1 cellular context compared by ENCODE assay signal in the genomic region with DNA sequence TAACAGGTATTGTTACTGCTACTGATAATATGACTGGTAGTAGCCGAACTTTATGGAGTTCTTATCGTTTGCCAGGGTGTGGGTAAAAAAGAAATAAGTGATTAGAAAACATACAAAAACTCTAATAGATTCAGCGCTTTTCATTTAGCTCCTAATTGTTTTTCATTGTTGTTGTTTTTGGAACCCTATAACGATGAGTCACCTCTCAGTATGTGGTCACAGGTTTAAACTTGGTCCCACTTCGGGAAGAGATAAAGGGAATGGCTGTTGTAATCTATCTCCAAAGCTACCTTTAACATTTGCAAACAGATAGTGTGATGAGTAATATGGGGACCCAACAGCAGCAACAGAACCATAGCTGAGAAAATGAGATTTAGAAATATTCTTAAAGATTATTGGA.
TF ChIP-seq lines count a peak whose summit lies in the region.

No MANE protein-coding gene starts in this region.

TF ChIP-seq in HEK293, 187 proteins besides CTCF, POLR2A, EP300 and RAD21 (continued from another document and continues in another):
- TF ChIP-seq KLF8 (tag by site-specific recombination; IDR thresholded peaks at IDR 0.05), result peak; percentile 72
- TF ChIP-seq ZNF621 (tag by site-specific recombination; IDR thresholded peaks at IDR 0.05), result no peak
- peak; percentile 66; the same call in 1 of the 2 replicates for TF ChIP-seq ZEB2 (tag by site-specific recombination; IDR thresholded peaks at IDR 0.05)
- TF ChIP-seq, protein P1, sequence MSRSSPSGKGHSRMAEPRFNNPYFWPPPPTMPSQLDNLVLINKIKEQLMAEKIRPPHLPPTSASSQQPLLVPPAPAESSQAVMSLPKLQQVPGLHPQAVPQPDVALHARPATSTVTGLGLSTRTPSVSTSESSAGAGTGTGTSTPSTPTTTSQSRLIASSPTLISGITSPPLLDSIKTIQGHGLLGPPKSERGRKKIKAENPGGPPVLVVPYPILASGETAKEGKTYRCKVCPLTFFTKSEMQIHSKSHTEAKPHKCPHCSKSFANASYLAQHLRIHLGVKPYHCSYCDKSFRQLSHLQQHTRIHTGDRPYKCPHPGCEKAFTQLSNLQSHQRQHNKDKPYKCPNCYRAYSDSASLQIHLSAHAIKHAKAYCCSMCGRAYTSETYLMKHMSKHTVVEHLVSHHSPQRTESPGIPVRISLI (tag by site-specific recombination; IDR thresholded peaks at IDR 0.05), result peak; percentile 89
- no peak for TF ChIP-seq ZNF292 (tag by site-specific recombination; IDR thresholded peaks at IDR 0.05; ENCODE audit: borderline replicate concordance, low read depth)
- TF ChIP-seq ZNF202 (tag by site-specific recombination; IDR thresholded peaks at IDR 0.05; ENCODE audit: borderline replicate concordance), result no peak
- no peak for TF ChIP-seq TRIM28 (IDR thresholded peaks at IDR 0.05; ENCODE audit: borderline replicate concordance, low read length)
- TF ChIP-seq ZFP41 (tag by site-specific recombination; IDR thresholded peaks at IDR 0.05; ENCODE audit: borderline replicate concordance), result no peak
- TF ChIP-seq ZNF501 (tag by site-specific recombination; IDR thresholded peaks at IDR 0.05), result peak; percentile 47; the same call in 1 of the 2 replicates
- TF ChIP-seq SP7 (tag by site-specific recombination; IDR thresholded peaks at IDR 0.05), result peak; percentile 77
- peak; percentile 55; the same call in 1 of the 2 replicates for TF ChIP-seq ZNF184 (tag by site-specific recombination; IDR thresholded peaks at IDR 0.05)
- peak; percentile 72 for TF ChIP-seq ZNF843 (tag by site-specific recombination; IDR thresholded peaks at IDR 0.05)
- TF ChIP-seq, protein P2, sequence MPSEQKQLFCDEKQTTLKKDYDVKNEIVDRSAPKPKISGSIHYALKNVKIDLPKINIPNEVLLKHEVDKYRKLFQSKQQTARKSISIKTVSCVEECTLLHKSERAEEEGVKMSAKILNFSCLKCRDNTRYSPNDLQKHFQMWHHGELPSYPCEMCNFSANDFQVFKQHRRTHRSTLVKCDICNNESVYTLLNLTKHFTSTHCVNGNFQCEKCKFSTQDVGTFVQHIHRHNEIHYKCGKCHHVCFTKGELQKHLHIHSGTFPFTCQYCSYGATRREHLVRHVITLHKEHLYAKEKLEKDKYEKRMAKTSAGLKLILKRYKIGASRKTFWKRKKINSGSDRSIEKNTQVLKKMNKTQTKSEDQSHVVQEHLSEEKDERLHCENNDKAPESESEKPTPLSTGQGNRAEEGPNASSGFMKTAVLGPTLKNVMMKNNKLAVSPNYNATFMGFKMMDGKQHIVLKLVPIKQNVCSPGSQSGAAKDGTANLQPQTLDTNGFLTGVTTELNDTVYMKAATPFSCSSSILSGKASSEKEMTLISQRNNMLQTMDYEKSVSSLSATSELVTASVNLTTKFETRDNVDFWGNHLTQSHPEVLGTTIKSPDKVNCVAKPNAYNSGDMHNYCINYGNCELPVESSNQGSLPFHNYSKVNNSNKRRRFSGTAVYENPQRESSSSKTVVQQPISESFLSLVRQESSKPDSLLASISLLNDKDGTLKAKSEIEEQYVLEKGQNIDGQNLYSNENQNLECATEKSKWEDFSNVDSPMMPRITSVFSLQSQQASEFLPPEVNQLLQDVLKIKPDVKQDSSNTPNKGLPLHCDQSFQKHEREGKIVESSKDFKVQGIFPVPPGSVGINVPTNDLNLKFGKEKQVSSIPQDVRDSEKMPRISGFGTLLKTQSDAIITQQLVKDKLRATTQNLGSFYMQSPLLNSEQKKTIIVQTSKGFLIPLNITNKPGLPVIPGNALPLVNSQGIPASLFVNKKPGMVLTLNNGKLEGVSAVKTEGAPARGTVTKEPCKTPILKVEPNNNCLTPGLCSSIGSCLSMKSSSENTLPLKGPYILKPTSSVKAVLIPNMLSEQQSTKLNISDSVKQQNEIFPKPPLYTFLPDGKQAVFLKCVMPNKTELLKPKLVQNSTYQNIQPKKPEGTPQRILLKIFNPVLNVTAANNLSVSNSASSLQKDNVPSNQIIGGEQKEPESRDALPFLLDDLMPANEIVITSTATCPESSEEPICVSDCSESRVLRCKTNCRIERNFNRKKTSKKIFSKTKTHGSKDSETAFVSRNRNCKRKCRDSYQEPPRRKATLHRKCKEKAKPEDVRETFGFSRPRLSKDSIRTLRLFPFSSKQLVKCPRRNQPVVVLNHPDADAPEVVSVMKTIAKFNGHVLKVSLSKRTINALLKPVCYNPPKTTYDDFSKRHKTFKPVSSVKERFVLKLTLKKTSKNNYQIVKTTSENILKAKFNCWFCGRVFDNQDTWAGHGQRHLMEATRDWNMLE (tag by site-specific recombination; conservative IDR thresholded peaks at IDR 0.05; ENCODE audit: low read depth), result peak; percentile 49; the same call in 1 of the 2 replicates
- peak; percentile 34; the same call in 1 of the 2 replicates for TF ChIP-seq ZBTB17 (tag by site-specific recombination; IDR thresholded peaks at IDR 0.05)
- peak; percentile 34; the same call in 1 of the 2 replicates for TF ChIP-seq OVOL3 (tag by site-specific recombination; IDR thresholded peaks at IDR 0.05)
- TF ChIP-seq KLF16 (tag by site-specific recombination; IDR thresholded peaks at IDR 0.05), result 0 out of 2 replicates have a peak, but pooled peaks have one; percentile 8
- TF ChIP-seq WT1 (tag by site-specific recombination; IDR thresholded peaks at IDR 0.05), result peak; percentile 44; the same call in 1 of the 2 replicates
- TF ChIP-seq, protein P3, sequence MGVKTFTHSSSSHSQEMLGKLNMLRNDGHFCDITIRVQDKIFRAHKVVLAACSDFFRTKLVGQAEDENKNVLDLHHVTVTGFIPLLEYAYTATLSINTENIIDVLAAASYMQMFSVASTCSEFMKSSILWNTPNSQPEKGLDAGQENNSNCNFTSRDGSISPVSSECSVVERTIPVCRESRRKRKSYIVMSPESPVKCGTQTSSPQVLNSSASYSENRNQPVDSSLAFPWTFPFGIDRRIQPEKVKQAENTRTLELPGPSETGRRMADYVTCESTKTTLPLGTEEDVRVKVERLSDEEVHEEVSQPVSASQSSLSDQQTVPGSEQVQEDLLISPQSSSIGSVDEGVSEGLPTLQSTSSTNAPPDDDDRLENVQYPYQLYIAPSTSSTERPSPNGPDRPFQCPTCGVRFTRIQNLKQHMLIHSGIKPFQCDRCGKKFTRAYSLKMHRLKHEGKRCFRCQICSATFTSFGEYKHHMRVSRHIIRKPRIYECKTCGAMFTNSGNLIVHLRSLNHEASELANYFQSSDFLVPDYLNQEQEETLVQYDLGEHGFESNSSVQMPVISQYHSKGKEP (tag by site-specific recombination; IDR thresholded peaks at IDR 0.05), result peak; percentile 55; the same call in 1 of the 2 replicates
- no peak for TF ChIP-seq ZNF658 (tag by site-specific recombination; IDR thresholded peaks at IDR 0.05)
- TF ChIP-seq ZNF2 (tag by site-specific recombination; IDR thresholded peaks at IDR 0.05), result 0 out of 2 replicates have a peak, but pooled peaks have one; percentile 41
- TF ChIP-seq TCF7L2 (IDR thresholded peaks at IDR 0.05; ENCODE audit: borderline replicate concordance, low read depth, low read length), result no peak
- no peak for TF ChIP-seq ZNF16 (tag by site-specific recombination; IDR thresholded peaks at IDR 0.05; ENCODE audit: low read depth)
- TF ChIP-seq ZNF664 (tag by site-specific recombination; IDR thresholded peaks at IDR 0.05), result no peak
- TF ChIP-seq ZNF623 (tag by site-specific recombination; IDR thresholded peaks at IDR 0.05), result peak; percentile 9; the same call in 1 of the 2 replicates
- TF ChIP-seq ZNF529 (tag by site-specific recombination; IDR thresholded peaks at IDR 0.05; ENCODE audit: insufficient replicate concordance), result peak; percentile 19
- TF ChIP-seq ZNF560 (tag by site-specific recombination; IDR thresholded peaks at IDR 0.05; ENCODE audit: borderline replicate concordance), result no peak
- peak; percentile 37; the same call in 1 of the 2 replicates for TF ChIP-seq GLI2 (tag by site-specific recombination; IDR thresholded peaks at IDR 0.05; ENCODE audit: borderline replicate concordance, low read depth)
- TF ChIP-seq ZNF792 (tag by site-specific recombination; IDR thresholded peaks at IDR 0.05), result no peak
- TF ChIP-seq ZNF335 (tag by site-specific recombination; conservative IDR thresholded peaks at IDR 0.05), result 0 out of 2 replicates have a peak, but pooled peaks have one; percentile 19
- no peak for TF ChIP-seq ZNF114 (tag by site-specific recombination; IDR thresholded peaks at IDR 0.05)
- TF ChIP-seq GLIS1 (tag by site-specific recombination; IDR thresholded peaks at IDR 0.05), result peak; percentile 85
- TF ChIP-seq PRDM1 (tag by site-specific recombination; IDR thresholded peaks at IDR 0.05), result 0 out of 2 replicates have a peak, but pooled peaks have one; percentile 37
- TF ChIP-seq ZFP3 (tag by site-specific recombination; IDR thresholded peaks at IDR 0.05; ENCODE audit: low read depth), result no peak
- TF ChIP-seq ZNF37A (tag by site-specific recombination; IDR thresholded peaks at IDR 0.05), result 0 out of 2 replicates have a peak, but pooled peaks have one; percentile 65
- TF ChIP-seq, protein P4, sequence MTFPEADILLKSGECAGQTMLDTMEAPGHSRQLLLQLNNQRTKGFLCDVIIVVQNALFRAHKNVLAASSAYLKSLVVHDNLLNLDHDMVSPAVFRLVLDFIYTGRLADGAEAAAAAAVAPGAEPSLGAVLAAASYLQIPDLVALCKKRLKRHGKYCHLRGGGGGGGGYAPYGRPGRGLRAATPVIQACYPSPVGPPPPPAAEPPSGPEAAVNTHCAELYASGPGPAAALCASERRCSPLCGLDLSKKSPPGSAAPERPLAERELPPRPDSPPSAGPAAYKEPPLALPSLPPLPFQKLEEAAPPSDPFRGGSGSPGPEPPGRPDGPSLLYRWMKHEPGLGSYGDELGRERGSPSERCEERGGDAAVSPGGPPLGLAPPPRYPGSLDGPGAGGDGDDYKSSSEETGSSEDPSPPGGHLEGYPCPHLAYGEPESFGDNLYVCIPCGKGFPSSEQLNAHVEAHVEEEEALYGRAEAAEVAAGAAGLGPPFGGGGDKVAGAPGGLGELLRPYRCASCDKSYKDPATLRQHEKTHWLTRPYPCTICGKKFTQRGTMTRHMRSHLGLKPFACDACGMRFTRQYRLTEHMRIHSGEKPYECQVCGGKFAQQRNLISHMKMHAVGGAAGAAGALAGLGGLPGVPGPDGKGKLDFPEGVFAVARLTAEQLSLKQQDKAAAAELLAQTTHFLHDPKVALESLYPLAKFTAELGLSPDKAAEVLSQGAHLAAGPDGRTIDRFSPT (tag by site-specific recombination; IDR thresholded peaks at IDR 0.05), result peak; percentile 74
- TF ChIP-seq ZNF48 (tag by site-specific recombination; IDR thresholded peaks at IDR 0.05), result no peak
- peak; percentile 63 for TF ChIP-seq ZXDB (tag by site-specific recombination; IDR thresholded peaks at IDR 0.05)
- TF ChIP-seq, protein P5, sequence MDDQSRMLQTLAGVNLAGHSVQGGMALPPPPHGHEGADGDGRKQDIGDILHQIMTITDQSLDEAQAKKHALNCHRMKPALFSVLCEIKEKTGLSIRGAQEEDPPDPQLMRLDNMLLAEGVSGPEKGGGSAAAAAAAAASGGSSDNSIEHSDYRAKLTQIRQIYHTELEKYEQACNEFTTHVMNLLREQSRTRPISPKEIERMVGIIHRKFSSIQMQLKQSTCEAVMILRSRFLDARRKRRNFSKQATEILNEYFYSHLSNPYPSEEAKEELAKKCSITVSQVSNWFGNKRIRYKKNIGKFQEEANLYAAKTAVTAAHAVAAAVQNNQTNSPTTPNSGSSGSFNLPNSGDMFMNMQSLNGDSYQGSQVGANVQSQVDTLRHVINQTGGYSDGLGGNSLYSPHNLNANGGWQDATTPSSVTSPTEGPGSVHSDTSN (CRISPR knock-in tag; IDR thresholded peaks at IDR 0.05), result no peak
- TF ChIP-seq, protein P6, sequence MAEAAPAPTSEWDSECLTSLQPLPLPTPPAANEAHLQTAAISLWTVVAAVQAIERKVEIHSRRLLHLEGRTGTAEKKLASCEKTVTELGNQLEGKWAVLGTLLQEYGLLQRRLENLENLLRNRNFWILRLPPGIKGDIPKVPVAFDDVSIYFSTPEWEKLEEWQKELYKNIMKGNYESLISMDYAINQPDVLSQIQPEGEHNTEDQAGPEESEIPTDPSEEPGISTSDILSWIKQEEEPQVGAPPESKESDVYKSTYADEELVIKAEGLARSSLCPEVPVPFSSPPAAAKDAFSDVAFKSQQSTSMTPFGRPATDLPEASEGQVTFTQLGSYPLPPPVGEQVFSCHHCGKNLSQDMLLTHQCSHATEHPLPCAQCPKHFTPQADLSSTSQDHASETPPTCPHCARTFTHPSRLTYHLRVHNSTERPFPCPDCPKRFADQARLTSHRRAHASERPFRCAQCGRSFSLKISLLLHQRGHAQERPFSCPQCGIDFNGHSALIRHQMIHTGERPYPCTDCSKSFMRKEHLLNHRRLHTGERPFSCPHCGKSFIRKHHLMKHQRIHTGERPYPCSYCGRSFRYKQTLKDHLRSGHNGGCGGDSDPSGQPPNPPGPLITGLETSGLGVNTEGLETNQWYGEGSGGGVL (tag by site-specific recombination; IDR thresholded peaks at IDR 0.05), result peak; percentile 54
- TF ChIP-seq, protein P7, sequence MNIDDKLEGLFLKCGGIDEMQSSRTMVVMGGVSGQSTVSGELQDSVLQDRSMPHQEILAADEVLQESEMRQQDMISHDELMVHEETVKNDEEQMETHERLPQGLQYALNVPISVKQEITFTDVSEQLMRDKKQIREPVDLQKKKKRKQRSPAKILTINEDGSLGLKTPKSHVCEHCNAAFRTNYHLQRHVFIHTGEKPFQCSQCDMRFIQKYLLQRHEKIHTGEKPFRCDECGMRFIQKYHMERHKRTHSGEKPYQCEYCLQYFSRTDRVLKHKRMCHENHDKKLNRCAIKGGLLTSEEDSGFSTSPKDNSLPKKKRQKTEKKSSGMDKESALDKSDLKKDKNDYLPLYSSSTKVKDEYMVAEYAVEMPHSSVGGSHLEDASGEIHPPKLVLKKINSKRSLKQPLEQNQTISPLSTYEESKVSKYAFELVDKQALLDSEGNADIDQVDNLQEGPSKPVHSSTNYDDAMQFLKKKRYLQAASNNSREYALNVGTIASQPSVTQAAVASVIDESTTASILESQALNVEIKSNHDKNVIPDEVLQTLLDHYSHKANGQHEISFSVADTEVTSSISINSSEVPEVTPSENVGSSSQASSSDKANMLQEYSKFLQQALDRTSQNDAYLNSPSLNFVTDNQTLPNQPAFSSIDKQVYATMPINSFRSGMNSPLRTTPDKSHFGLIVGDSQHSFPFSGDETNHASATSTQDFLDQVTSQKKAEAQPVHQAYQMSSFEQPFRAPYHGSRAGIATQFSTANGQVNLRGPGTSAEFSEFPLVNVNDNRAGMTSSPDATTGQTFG (tag by site-specific recombination; IDR thresholded peaks at IDR 0.05; ENCODE audit: borderline replicate concordance), result no peak
- peak; percentile 52; the same call in 1 of the 2 replicates for TF ChIP-seq ZNF394 (tag by site-specific recombination; IDR thresholded peaks at IDR 0.05; ENCODE audit: borderline replicate concordance)
- TF ChIP-seq, protein P8, sequence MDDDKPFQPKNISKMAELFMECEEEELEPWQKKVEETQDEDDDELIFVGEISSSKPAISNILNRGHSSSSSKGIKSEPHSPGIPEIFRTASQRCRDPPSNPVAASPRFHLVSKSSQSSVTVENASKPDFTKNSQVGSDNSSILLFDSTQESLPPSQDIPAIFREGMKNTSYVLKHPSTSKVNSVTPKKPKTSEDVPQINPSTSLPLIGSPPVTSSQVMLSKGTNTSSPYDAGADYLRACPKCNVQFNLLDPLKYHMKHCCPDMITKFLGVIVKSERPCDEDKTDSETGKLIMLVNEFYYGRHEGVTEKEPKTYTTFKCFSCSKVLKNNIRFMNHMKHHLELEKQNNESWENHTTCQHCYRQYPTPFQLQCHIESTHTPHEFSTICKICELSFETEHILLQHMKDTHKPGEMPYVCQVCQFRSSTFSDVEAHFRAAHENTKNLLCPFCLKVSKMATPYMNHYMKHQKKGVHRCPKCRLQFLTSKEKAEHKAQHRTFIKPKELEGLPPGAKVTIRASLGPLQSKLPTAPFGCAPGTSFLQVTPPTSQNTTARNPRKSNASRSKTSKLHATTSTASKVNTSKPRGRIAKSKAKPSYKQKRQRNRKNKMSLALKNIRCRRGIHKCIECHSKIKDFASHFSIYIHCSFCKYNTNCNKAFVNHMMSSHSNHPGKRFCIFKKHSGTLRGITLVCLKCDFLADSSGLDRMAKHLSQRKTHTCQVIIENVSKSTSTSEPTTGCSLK (tag by site-specific recombination; IDR thresholded peaks at IDR 0.05), result no peak
- no peak for TF ChIP-seq GFI1B (tag by site-specific recombination; IDR thresholded peaks at IDR 0.05)
